Comparison of ENCODE assay signal across 8 cellular contexts in genomic region chr17:7887038-7887481, GRCh38. TPM values are rescaled to one million over a fixed set of nuclear protein-coding genes. Genes with fewer than 3 reads are reported as not detected.
DNase-seq lines count a peak whose midpoint lies in the region; ATAC-seq and TF ChIP-seq lines count a peak whose summit lies in the region.

No MANE protein-coding gene starts in this region.

- ATAC-seq in HG03097 (IDR thresholded peaks at IDR 0.05; ENCODE audit: low FRiP score, unreplicated experiment) (no peak), HG03095 (IDR thresholded peaks at IDR 0.05; ENCODE audit: unreplicated experiment) (no peak)

- no peaks in the 10 kb centered on the region for H3K27me3 ChIP-seq in kidney epithelial cell (ENCODE audit: control insufficient read depth, insufficient read depth, low read length)
- no peaks in the 10 kb centered on the region for H3K27me3 ChIP-seq in thyroid gland

- peaks cover 4% of the 10 kb centered on the region; the same call in 1 of the 2 replicates for H3K36me3 Mint-ChIP-seq in HFFc6 (ENCODE audit: low read depth)

- peaks cover 40 to 47% of the 10 kb centered on the region in 2 donors for H3K4me1 ChIP-seq in thyroid gland

- TF ChIP-seq CTCF in WI38 (IDR thresholded peaks at IDR 0.05; ENCODE audit: low read depth, low read length): no peak
- no peak for TF ChIP-seq CTCF in kidney epithelial cell (IDR thresholded peaks at IDR 0.05; ENCODE audit: insufficient read depth, low read length, poor library complexity, severe bottlenecking)
- TF ChIP-seq CTCF in thyroid gland (IDR thresholded peaks at IDR 0.05): no peak
- no peak; the same call in 1 of the 2 replicates for TF ChIP-seq CTCF in HFFc6 (IDR thresholded peaks at IDR 0.05)

- no peaks in the 10 kb centered on the region for H3K9me3 ChIP-seq in thyroid gland

- H3K4me3 ChIP-seq in WI38 (ENCODE audit: low read depth, low read length) (peak overlapping the region; percentile 80), kidney epithelial cell (ENCODE audit: low read depth, low read length) (peak overlapping the region; percentile 82), thyroid gland (replicated peaks in 1 of 3) (peak overlapping the region in 1 of 3 donors; percentile 49)

- intact Hi-C loops in thyroid gland (cut with DNase I): no loop called here

- no peak for TF ChIP-seq POLR2A in thyroid gland (IDR thresholded peaks at IDR 0.05)

- peaks cover 5% of the 10 kb centered on the region for H3K4me1 Mint-ChIP-seq in HFFc6 (ENCODE audit: low read depth)

- DNase-seq in NCI-H2107 treated with DMSO at 0.1 percent for 48 hours (lab: John Stamatoyannopoulos, UW; ENCODE audit: unreplicated experiment) (peak; percentile 89), NCI-H2107 (lab: John Stamatoyannopoulos, UW) (no peak), kidney epithelial cell (ENCODE audit: low read depth) (no peak), thyroid gland (no peak), HFFc6 (no peak)

- peak overlapping the region; percentile 79 to 98 (median 92) for H3K27ac ChIP-seq in thyroid gland

- 3 to 8% methylated on average over 8 of the region's 8 CpGs for WGBS in thyroid gland, 2 donors

- H3K27me3 Mint-ChIP-seq in HFFc6 (ENCODE audit: insufficient read depth): peaks cover 4% of the 10 kb centered on the region

- no peak overlapping the region for H3K4me3 Mint-ChIP-seq in HFFc6

- H3K36me3 ChIP-seq in kidney epithelial cell (ENCODE audit: control insufficient read depth, insufficient read depth, low read length): peaks cover 6% of the 10 kb centered on the region
- peaks cover 10 to 13% of the 10 kb centered on the region in 2 donors for H3K36me3 ChIP-seq in thyroid gland

- no peak overlapping the region for H3K27ac Mint-ChIP-seq in HFFc6

- H3K9me3 Mint-ChIP-seq in HFFc6: no peaks in the 10 kb centered on the region

RNA-seq across cellular contexts. Expression of gene CHD3, which starts 1.5 kb away (rescaled TPM):
- total RNA-seq in kidney epithelial cell (36.2 and 42.4 TPM in 2 replicates), thyroid gland (100 to 1,000 TPM in 1 of 4 donors, 10 to 100 TPM in 3; 78.9 to 117 (median 91.4) TPM)
- total RNA-seq in HFFc6 (2021; fragmentation: NEBNext Ultra II Directional; extraction: Animal tissue kit (Norgen Biotek cat#: 25700)): 100 to 1,000 TPM in 4 of 6 experiments, 10 to 100 TPM in 2; 83.3 to 112 (median 110) TPM

RNA-seq across cellular contexts. Expression of gene RNF227, which starts 29.0 kb away (rescaled TPM):
- total RNA-seq in kidney epithelial cell (1.5 and 3.9 TPM in 2 replicates), thyroid gland (1 to 10 TPM; 1.1 to 4.3 (median 2.2) TPM)
- 1 to 10 TPM; 2.2 to 3.6 (median 3.1) TPM for total RNA-seq in HFFc6 (2021; fragmentation: NEBNext Ultra II Directional; extraction: Animal tissue kit (Norgen Biotek cat#: 25700))

RNA-seq across cellular contexts. Expression of gene CYB5D1, which starts 29.3 kb away (rescaled TPM):
- total RNA-seq in kidney epithelial cell: 5.3 and 7.4 TPM in 2 replicates
- 10 to 100 TPM; 14.9 to 29.5 (median 23.5) TPM for total RNA-seq in thyroid gland
- 10 to 100 TPM in 4 of 6 experiments, 1 to 10 TPM in 2; 9.3 to 15.3 (median 10.5) TPM for total RNA-seq in HFFc6 (2021; fragmentation: NEBNext Ultra II Directional; extraction: Animal tissue kit (Norgen Biotek cat#: 25700))

RNA-seq across cellular contexts. Expression of gene NAA38, which starts 29.7 kb away (rescaled TPM):
- total RNA-seq in kidney epithelial cell (50.5 and 51.0 TPM in 2 replicates), thyroid gland (100 to 1,000 TPM in 2 of 4 donors, 10 to 100 TPM in 2; 24.6 to 180 (median 79.6) TPM)
- 100 to 1,000 TPM; 104 to 122 (median 107) TPM for total RNA-seq in HFFc6 (2021; fragmentation: NEBNext Ultra II Directional; extraction: Animal tissue kit (Norgen Biotek cat#: 25700))

RNA-seq across cellular contexts. Expression of gene TMEM88, which starts 32.2 kb away (rescaled TPM):
- total RNA-seq in kidney epithelial cell: 3.5 and 4.3 TPM in 2 replicates
- total RNA-seq in thyroid gland: 10 to 100 TPM; 12.3 to 39.5 (median 18.4) TPM
- total RNA-seq in HFFc6 (2021; fragmentation: NEBNext Ultra II Directional; extraction: Animal tissue kit (Norgen Biotek cat#: 25700)): 1 to 10 TPM in 2 of 6 experiments, under 1 TPM in 4; 0.40 to 1.3 (median 0.60) TPM
